In the genomic region with DNA sequence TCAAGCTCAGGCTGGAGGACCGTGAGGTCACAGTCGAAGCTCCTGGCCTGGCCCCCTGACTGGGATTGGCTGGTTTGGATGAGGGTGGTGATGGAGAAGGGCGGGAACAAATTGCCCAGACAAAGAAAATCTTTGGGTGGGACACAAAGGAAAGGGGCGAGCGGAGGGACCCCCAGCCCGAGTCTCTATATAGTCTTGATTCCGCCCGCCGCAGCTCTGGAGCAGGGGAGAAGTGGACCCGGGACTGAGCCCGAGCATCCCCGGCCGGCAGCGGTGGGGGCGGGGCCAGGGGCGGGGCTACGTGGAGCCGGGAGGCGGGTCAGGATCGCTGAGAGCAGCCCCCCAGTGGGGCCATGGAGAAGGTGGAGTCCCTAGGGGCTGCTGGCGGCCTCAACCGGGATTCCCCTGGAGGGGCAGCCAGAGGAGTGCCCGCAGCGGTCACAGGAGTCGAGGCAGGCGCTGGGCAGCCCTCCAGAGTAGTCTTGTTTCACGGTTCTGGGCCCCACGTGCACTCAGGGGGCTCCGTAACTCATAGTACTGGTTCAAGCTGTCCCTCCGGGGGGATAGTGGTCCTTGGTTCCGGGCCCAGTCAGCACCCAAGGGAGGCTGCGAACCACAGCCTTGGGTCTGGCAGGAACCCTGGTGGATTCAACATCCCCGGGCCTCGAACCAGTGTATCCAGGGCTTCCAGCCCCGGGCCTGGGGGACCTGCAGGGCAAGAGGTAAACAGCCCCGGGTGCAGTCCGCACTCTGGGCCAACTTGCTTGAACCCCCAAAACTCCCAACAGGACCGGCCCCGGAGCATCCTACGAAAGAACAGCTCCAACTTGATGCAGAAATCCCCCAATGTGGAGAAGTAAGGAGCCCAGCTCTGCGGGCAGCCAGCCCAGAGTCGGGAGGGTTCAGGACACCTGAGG, we compare ENCODE assay signal across 8 cellular contexts. TPM values are rescaled to one million over a fixed set of nuclear protein-coding genes. Genes with fewer than 3 reads are reported as not detected.
DNase-seq lines count a peak whose midpoint lies in the region; ATAC-seq and TF ChIP-seq lines count a peak whose summit lies in the region.

No MANE protein-coding gene starts in this region.

- peak overlapping the region; percentile 80 for H2AFZ ChIP-seq in DND-41 (ENCODE audit: low read depth, low read length)
- peak overlapping the region; percentile 81 for H2AFZ ChIP-seq in parathyroid adenoma

- H3K4me1 ChIP-seq in DND-41 (ENCODE audit: insufficient read depth, low read length) (peaks cover 44% of the 10 kb centered on the region), cardiac muscle cell (ENCODE audit: low read depth) (peaks cover 12% of the 10 kb centered on the region), parathyroid adenoma (peaks cover 9% of the 10 kb centered on the region), upper lobe of left lung (peaks cover 13 to 26% (median 15%) of the 10 kb centered on the region in 4 donors)

- no peak for TF ChIP-seq POLR2A in upper lobe of left lung (IDR thresholded peaks at IDR 0.05)

- H3K4me3 ChIP-seq in DND-41 (ENCODE audit: low read depth in 1 of 2, low read length in 2 of 2), result peak overlapping the region; percentile 30 to 73
- H3K4me3 ChIP-seq in cardiac muscle cell, result peak overlapping the region; percentile 81
- H3K4me3 ChIP-seq in parathyroid adenoma (ENCODE audit: low read depth, low read length), result peak overlapping the region; percentile 95
- H3K4me3 ChIP-seq in upper lobe of left lung, result peak overlapping the region; percentile 74 to 95 (median 84)

- peak overlapping the region; percentile 68 for H3K9ac ChIP-seq in DND-41 (ENCODE audit: low read depth, low read length)
- no peak overlapping the region for H3K9ac ChIP-seq in parathyroid adenoma

- TF ChIP-seq CTCF in DND-41 (IDR thresholded peaks at IDR 0.05; ENCODE audit: borderline replicate concordance, extremely low read depth, low read length, poor library complexity, severe bottlenecking) (no peak), cardiac muscle cell (IDR thresholded peaks at IDR 0.05; ENCODE audit: low read depth, low read length) (no peak), parathyroid adenoma (IDR thresholded peaks at IDR 0.05) (no peak), upper lobe of left lung (IDR thresholded peaks at IDR 0.05) (no peak)

- no peaks in the 10 kb centered on the region for H3K9me3 ChIP-seq in DND-41 (ENCODE audit: insufficient read depth, low read length, severe bottlenecking)
- no peaks in the 10 kb centered on the region for H3K9me3 ChIP-seq in cardiac muscle cell (ENCODE audit: low read depth)
- H3K9me3 ChIP-seq in parathyroid adenoma (ENCODE audit: control insufficient read depth, low read length), result no peaks in the 10 kb centered on the region
- no peaks in the 10 kb centered on the region for H3K9me3 ChIP-seq in upper lobe of left lung

- H3K36me3 ChIP-seq in DND-41 (ENCODE audit: insufficient read depth, low read length) (peaks cover 23% of the 10 kb centered on the region), cardiac muscle cell (no peaks in the 10 kb centered on the region), parathyroid adenoma (ENCODE audit: control insufficient read depth, insufficient read depth, low read length) (no peaks in the 10 kb centered on the region), upper lobe of left lung (peaks cover 0 to 22% (median 9%) of the 10 kb centered on the region in 4 donors)

- peak overlapping the region; percentile 98 to 99 (median 99) for H3K27ac Mint-ChIP-seq in IgD-negative memory B cell
- H3K27ac Mint-ChIP-seq in activated naive CD8-positive, alpha-beta T cell treated with anti-CD3 and anti-CD28 coated beads for 36 hours, result peak overlapping the region; percentile 90

- 28 to 42% methylated on average over 11 to 29 of the region's 42 CpGs for WGBS in upper lobe of left lung, 2 donors

- DNase-seq in DND-41 (peak; percentile 86), SK-N-DZ (ENCODE audit: low spot score) (peak; percentile 95), cardiac muscle cell (ENCODE audit: low read depth in 1 of 2, low spot score in 1 of 2) (peak; percentile 79 to 86), upper lobe of left lung (peak; percentile 82 to 96)
- peak; percentile 84 for DNase-seq in activated naive CD8-positive, alpha-beta T cell treated with anti-CD3 and anti-CD28 coated beads for 36 hours

- TF ChIP-seq EP300 in upper lobe of left lung (IDR thresholded peaks at IDR 0.05), result no peak

- no peaks in the 10 kb centered on the region for H4K20me1 ChIP-seq in DND-41 (ENCODE audit: insufficient read depth, low read length)

- H3K4me3 Mint-ChIP-seq in IgD-negative memory B cell, result peak overlapping the region; percentile 95 to 99 (median 98)
- H3K4me3 Mint-ChIP-seq in activated naive CD8-positive, alpha-beta T cell treated with anti-CD3 and anti-CD28 coated beads for 36 hours, result peak overlapping the region; percentile 76

- peak; percentile 79 for ATAC-seq in DND-41 (ENCODE audit: insufficient read depth, low read depth)
- peak; percentile 40 for ATAC-seq in GM21529 (IDR thresholded peaks at IDR 0.05; ENCODE audit: unreplicated experiment)
- peak; percentile 83 to 86 for ATAC-seq in upper lobe of left lung (ENCODE audit: low FRiP score in 2 of 2)

- H3K27ac ChIP-seq in DND-41 (ENCODE audit: low read length) (peak overlapping the region; percentile 96), cardiac muscle cell (peak overlapping the region; percentile 89), parathyroid adenoma (peak overlapping the region; percentile 94), upper lobe of left lung (peak overlapping the region; percentile 80 to 94 (median 92))

- H3K79me2 ChIP-seq in DND-41 (ENCODE audit: insufficient read depth, low read length) (peaks cover 38% of the 10 kb centered on the region), parathyroid adenoma (no peaks in the 10 kb centered on the region)

- H3K9me3 Mint-ChIP-seq in IgD-negative memory B cell, result no peaks in the 10 kb centered on the region
- no peaks in the 10 kb centered on the region for H3K9me3 Mint-ChIP-seq in activated naive CD8-positive, alpha-beta T cell treated with anti-CD3 and anti-CD28 coated beads for 36 hours

- no peaks in the 10 kb centered on the region for H3K27me3 Mint-ChIP-seq in IgD-negative memory B cell
- no peaks in the 10 kb centered on the region for H3K27me3 Mint-ChIP-seq in activated naive CD8-positive, alpha-beta T cell treated with anti-CD3 and anti-CD28 coated beads for 36 hours

- no peaks in the 10 kb centered on the region for H3K36me3 Mint-ChIP-seq in IgD-negative memory B cell
- H3K36me3 Mint-ChIP-seq in activated naive CD8-positive, alpha-beta T cell treated with anti-CD3 and anti-CD28 coated beads for 36 hours, result no peaks in the 10 kb centered on the region

- peak overlapping the region; percentile 80 for H3K4me2 ChIP-seq in DND-41 (ENCODE audit: insufficient read depth, low read length)
- peak overlapping the region; percentile 96 for H3K4me2 ChIP-seq in parathyroid adenoma (ENCODE audit: low read length)

- peaks cover 27 to 32% (median 31%) of the 10 kb centered on the region in 3 donors for H3K4me1 Mint-ChIP-seq in IgD-negative memory B cell
- H3K4me1 Mint-ChIP-seq in activated naive CD8-positive, alpha-beta T cell treated with anti-CD3 and anti-CD28 coated beads for 36 hours, result peaks cover 42% of the 10 kb centered on the region

- H3K27me3 ChIP-seq in DND-41 (ENCODE audit: insufficient read depth, low read length, poor library complexity) (no peaks in the 10 kb centered on the region), cardiac muscle cell (no peaks in the 10 kb centered on the region), parathyroid adenoma (ENCODE audit: control insufficient read depth, insufficient read depth, low read length) (no peaks in the 10 kb centered on the region), upper lobe of left lung (no peaks in the 10 kb centered on the region)

RNA-seq across cellular contexts. Expression of gene NEURL4, which starts 1.2 kb away (rescaled TPM):
- polyA plus RNA-seq in IgD-negative memory B cell (1.7 TPM), cardiac muscle cell (12.2 and 15.5 TPM in 2 replicates)
- polyA plus RNA-seq in SK-N-DZ (2014; cell fraction: cytosol; rRNA removed), result 22.0 and 26.4 TPM in 2 replicates
- polyA plus RNA-seq in SK-N-DZ (2014; cell fraction: nucleus; rRNA removed), result 175 and 247 TPM in 2 replicates
- total RNA-seq in activated naive CD8-positive, alpha-beta T cell treated with anti-CD3 and anti-CD28 coated beads for 36 hours, result 10 to 100 TPM; 44.1 to 46.0 TPM
- total RNA-seq in cardiac muscle cell (25.3 and 32.4 TPM in 2 replicates), upper lobe of left lung (10 to 100 TPM; 14.2 to 77.5 (median 37.5) TPM)

RNA-seq across cellular contexts. Expression of gene ACAP1, which starts 6.0 kb away (rescaled TPM):
- polyA plus RNA-seq in IgD-negative memory B cell (251 TPM), cardiac muscle cell (25.9 and 32.1 TPM in 2 replicates)
- polyA plus RNA-seq in SK-N-DZ (2014; cell fraction: cytosol; rRNA removed), result 1.1 and 4.8 TPM in 2 replicates
- polyA plus RNA-seq in SK-N-DZ (2014; cell fraction: nucleus; rRNA removed), result 0.21 and 2.6 TPM in 2 replicates
- total RNA-seq in activated naive CD8-positive, alpha-beta T cell treated with anti-CD3 and anti-CD28 coated beads for 36 hours, result 100 to 1,000 TPM; 235 to 238 TPM
- total RNA-seq in cardiac muscle cell (1.4 and 6.9 TPM in 2 replicates), upper lobe of left lung (100 to 1,000 TPM in 1 of 6 donors, 10 to 100 TPM in 4, 1 to 10 TPM in 1; 8.5 to 114 (median 22.8) TPM)

RNA-seq across cellular contexts. Expression of gene GPS2, which starts 15.2 kb away (rescaled TPM):
- 128 TPM for polyA plus RNA-seq in IgD-negative memory B cell
- polyA plus RNA-seq in SK-N-DZ (2014; cell fraction: cytosol; rRNA removed), result 96.9 and 117 TPM in 2 replicates
- polyA plus RNA-seq in SK-N-DZ (2014; cell fraction: nucleus; rRNA removed), result 237 and 334 TPM in 2 replicates
- 10 to 100 TPM; 58.4 to 62.6 TPM for total RNA-seq in activated naive CD8-positive, alpha-beta T cell treated with anti-CD3 and anti-CD28 coated beads for 36 hours
- 59.9 and 76.2 TPM in 2 replicates for total RNA-seq in cardiac muscle cell
- 68.7 and 97.4 TPM in 2 replicates for polyA plus RNA-seq in cardiac muscle cell
- total RNA-seq in upper lobe of left lung, result 100 to 1,000 TPM in 2 of 6 donors, 10 to 100 TPM in 4; 55.2 to 109 (median 95.7) TPM

RNA-seq across cellular contexts. Expression of gene KCTD11, which starts 21.6 kb away (rescaled TPM):
- 6.8 TPM for polyA plus RNA-seq in IgD-negative memory B cell
- polyA plus RNA-seq in SK-N-DZ (2014; cell fraction: cytosol; rRNA removed), result 1.0 and 1.1 TPM in 2 replicates
- polyA plus RNA-seq in SK-N-DZ (2014; cell fraction: nucleus; rRNA removed), result 0.36 and 0.41 TPM in 2 replicates
- total RNA-seq in activated naive CD8-positive, alpha-beta T cell treated with anti-CD3 and anti-CD28 coated beads for 36 hours, result 1 to 10 TPM; 4.0 to 4.5 TPM
- 15.9 and 18.4 TPM in 2 replicates for total RNA-seq in cardiac muscle cell
- 10.7 and 14.0 TPM in 2 replicates for polyA plus RNA-seq in cardiac muscle cell
- 10 to 100 TPM in 3 of 6 donors, 1 to 10 TPM in 3; 5.2 to 13.8 (median 10.5) TPM for total RNA-seq in upper lobe of left lung

RNA-seq across cellular contexts. Expression of gene EIF5A, which starts 22.9 kb away (rescaled TPM):
- polyA plus RNA-seq in IgD-negative memory B cell, result 221 TPM
- polyA plus RNA-seq in SK-N-DZ (2014; cell fraction: cytosol; rRNA removed), result 736 and 827 TPM in 2 replicates
- polyA plus RNA-seq in SK-N-DZ (2014; cell fraction: nucleus; rRNA removed), result 269 and 309 TPM in 2 replicates
- 1,000 to 10,000 TPM; 1,429 to 1,492 TPM for total RNA-seq in activated naive CD8-positive, alpha-beta T cell treated with anti-CD3 and anti-CD28 coated beads for 36 hours
- total RNA-seq in cardiac muscle cell, result 319 and 545 TPM in 2 replicates
- 719 and 988 TPM in 2 replicates for polyA plus RNA-seq in cardiac muscle cell
- 100 to 1,000 TPM in 5 of 6 donors, 10 to 100 TPM in 1; 84.9 to 303 (median 207) TPM for total RNA-seq in upper lobe of left lung

Comparison
In these comparisons a context has a peak if more than half of its experiments do, and no peak if none do; other contexts are left out.
1. Peak in every context shown above with its lines: DNase-seq, ATAC-seq, H3K4me3 ChIP-seq and H3K27ac ChIP-seq.